Comparison of ENCODE assay signal across 9 cellular contexts in the genomic region with DNA sequence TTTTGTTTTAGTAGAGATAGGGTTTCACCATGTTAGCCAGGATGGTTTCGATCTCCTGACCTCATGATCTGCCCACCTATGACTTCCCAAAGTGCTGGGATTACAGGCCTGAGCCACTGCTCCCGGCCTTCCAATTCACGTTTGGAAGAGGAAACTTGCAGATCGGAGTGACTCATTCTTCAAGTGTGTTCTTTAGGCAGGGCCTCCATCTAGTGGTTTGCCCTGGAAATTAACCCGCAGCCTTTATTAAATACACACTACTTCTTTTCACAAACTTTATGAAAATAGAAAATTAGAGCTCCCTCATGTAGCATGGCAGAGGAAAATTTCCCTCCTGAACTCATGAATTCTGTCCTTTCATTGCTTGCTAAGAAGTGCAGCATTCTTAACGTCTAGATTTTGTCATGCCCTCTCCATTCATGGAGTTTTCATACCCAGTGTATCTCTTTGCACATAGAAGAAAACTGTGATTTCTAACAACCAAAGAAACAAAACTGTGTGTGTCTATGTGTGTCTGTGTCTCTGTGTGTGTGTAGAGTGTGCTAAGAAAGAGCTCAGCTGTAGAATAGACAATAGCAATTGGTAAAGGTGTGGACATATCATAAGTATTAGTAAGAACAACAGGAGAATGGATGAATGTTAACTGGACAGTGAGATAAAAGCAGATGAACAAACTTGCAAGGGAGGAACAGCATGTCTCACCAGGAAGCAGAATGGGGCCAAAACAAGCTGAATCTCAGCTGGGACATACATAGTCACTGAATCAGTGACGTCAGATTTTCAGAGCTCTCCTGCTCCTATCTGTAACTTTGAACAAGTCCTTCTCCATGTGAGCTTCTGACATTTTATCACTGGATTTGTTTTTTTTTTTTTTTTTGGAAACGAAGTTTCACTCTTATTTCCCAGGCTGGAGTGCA.
DNase-seq lines count a peak whose midpoint lies in the region; ATAC-seq and FAIRE-seq lines count a peak whose summit lies in the region.
"Had no signal": no experiment of that assay in that cellular context is flagged by ENCODE, and none has a peak within 500 bp of the region (broad histone marks: within the 10 kb centered on the region; RNA-seq: fewer than 3 reads in every experiment).

No MANE protein-coding gene starts in this region.

- no peak overlapping the region for H2BK120ac ChIP-seq in mesenchymal stem cell (ENCODE audit: low read depth, low read length)

- no peak overlapping the region for H3K27ac ChIP-seq in mesenchymal stem cell (ENCODE audit: low read length, poor library complexity, severe bottlenecking)

- H3K4me1 ChIP-seq in mesenchymal stem cell (ENCODE audit: control insufficient read depth, insufficient read depth, low read depth, low read length): no peaks in the 10 kb centered on the region

- no peak overlapping the region for H3K27ac Mint-ChIP-seq in T-helper 2 cell treated with Interferon-gamma antibody and Interleukin-4, amounts not matched to agents 5 μg/mL and 100 μg/mL, for 36 hours
- H3K27ac Mint-ChIP-seq: stimulated activated naive B cell treated with anti-CD40 and anti-IgM and Interleukin-4, amounts not matched to agents 10 μg/mL and 1 μg/mL and 100 μg/mL, for 72 hours had no signal

- no peaks in the 10 kb centered on the region for H3K4me1 Mint-ChIP-seq in T-helper 2 cell treated with Interferon-gamma antibody and Interleukin-4, amounts not matched to agents 5 μg/mL and 100 μg/mL, for 36 hours (ENCODE audit: low read depth)
- H3K4me1 Mint-ChIP-seq: stimulated activated naive B cell treated with anti-CD40 and anti-IgM and Interleukin-4, amounts not matched to agents 10 μg/mL and 1 μg/mL and 100 μg/mL, for 72 hours had no signal

- peak; percentile 72 for FAIRE-seq in endometrium (lab: Jason Lieb, UNC)

- no peak overlapping the region for H3K4me2 ChIP-seq in mesenchymal stem cell (ENCODE audit: low read length, poor library complexity, severe bottlenecking)

- H3K4me3 Mint-ChIP-seq in T-helper 2 cell treated with Interferon-gamma antibody and Interleukin-4, amounts not matched to agents 5 μg/mL and 100 μg/mL, for 36 hours: no peak overlapping the region
- H3K4me3 Mint-ChIP-seq: stimulated activated naive B cell treated with anti-CD40 and anti-IgM and Interleukin-4, amounts not matched to agents 10 μg/mL and 1 μg/mL and 100 μg/mL, for 72 hours had no signal

- H3K14ac ChIP-seq in mesenchymal stem cell (ENCODE audit: low read length in 2 of 2): no peak overlapping the region

- H3K79me1 ChIP-seq in mesenchymal stem cell (replicated peaks; ENCODE audit: low read length, poor library complexity, severe bottlenecking): no peaks in the 10 kb centered on the region

- peak overlapping the region in 1 of 2 experiments; percentile 40 for H3K23ac ChIP-seq in mesenchymal stem cell (ENCODE audit: low read length in 2 of 2)

- H2BK5ac ChIP-seq in mesenchymal stem cell (ENCODE audit: low read depth, low read length, poor library complexity, severe bottlenecking): no peak overlapping the region

- peak overlapping the region; percentile 66 for H3K9ac ChIP-seq in mesenchymal stem cell (ENCODE audit: low read length)

- no peak overlapping the region for H2BK12ac ChIP-seq in mesenchymal stem cell (ENCODE audit: low read length in 2 of 2)

- H3K36me3 ChIP-seq in mesenchymal stem cell (ENCODE audit: control insufficient read depth in 1 of 2, insufficient read depth in 2 of 2, low read depth in 1 of 2, low read length in 2 of 2): no peaks in the 10 kb centered on the region

- H3K9me3 Mint-ChIP-seq in T-helper 2 cell treated with Interferon-gamma antibody and Interleukin-4, amounts not matched to agents 5 μg/mL and 100 μg/mL, for 36 hours: no peaks in the 10 kb centered on the region
- H3K9me3 Mint-ChIP-seq: stimulated activated naive B cell treated with anti-CD40 and anti-IgM and Interleukin-4, amounts not matched to agents 10 μg/mL and 1 μg/mL and 100 μg/mL, for 72 hours had no signal

- no peak overlapping the region for H2AK5ac ChIP-seq in mesenchymal stem cell (ENCODE audit: low read length, severe bottlenecking)

- no peaks in the 10 kb centered on the region for H3K36me3 Mint-ChIP-seq in T-helper 2 cell treated with Interferon-gamma antibody and Interleukin-4, amounts not matched to agents 5 μg/mL and 100 μg/mL, for 36 hours (ENCODE audit: low read depth)
- H3K36me3 Mint-ChIP-seq: stimulated activated naive B cell treated with anti-CD40 and anti-IgM and Interleukin-4, amounts not matched to agents 10 μg/mL and 1 μg/mL and 100 μg/mL, for 72 hours had no signal

- H3K27me3 Mint-ChIP-seq in T-helper 2 cell treated with Interferon-gamma antibody and Interleukin-4, amounts not matched to agents 5 μg/mL and 100 μg/mL, for 36 hours (ENCODE audit: low read depth): no peaks in the 10 kb centered on the region

- DNase-seq in Daoy (ENCODE audit: low read depth) (peak; percentile 68), LHCN-M2 (ENCODE audit: low read depth) (peak; percentile 73), RPMI8226 (peak; percentile 19), mesenchymal stem cell (peak; percentile 78), activated gamma-delta T cell (lab: John Stamatoyannopoulos, UW) (no peak)
- DNase-seq in T-helper 2 cell treated with Interferon-gamma antibody and Interleukin-4, amounts not matched to agents 5 μg/mL and 100 μg/mL, for 36 hours (ENCODE audit: low spot score): no peak
- DNase-seq: stimulated activated naive B cell treated with anti-CD40 and anti-IgM and Interleukin-4, amounts not matched to agents 10 μg/mL and 1 μg/mL and 100 μg/mL, for 72 hours had no signal

- H3K4me3 ChIP-seq in mesenchymal stem cell (ENCODE audit: insufficient read depth in 1 of 2, low read depth in 1 of 2, low read length in 2 of 2): no peak overlapping the region

- no peaks in the 10 kb centered on the region for H3K27me3 ChIP-seq in mesenchymal stem cell (ENCODE audit: control insufficient read depth in 1 of 2, insufficient read depth in 1 of 2, low read length in 2 of 2)

- 26% methylated on average over 7 of the region's 8 CpGs for WGBS in mesenchymal stem cell

- H3K9me3 ChIP-seq in mesenchymal stem cell (ENCODE audit: control insufficient read depth, low read length): no peaks in the 10 kb centered on the region

- no peak overlapping the region for H2BK15ac ChIP-seq in mesenchymal stem cell (ENCODE audit: low read depth, poor library complexity, severe bottlenecking)

- H3K18ac ChIP-seq in mesenchymal stem cell (ENCODE audit: low read depth in 1 of 2, low read length in 2 of 2): no peak overlapping the region

- H2AFZ ChIP-seq in mesenchymal stem cell (ENCODE audit: low read depth, low read length): no peak overlapping the region

- ATAC-seq in GM21447 (IDR thresholded peaks at IDR 0.05; ENCODE audit: unreplicated experiment): peak; percentile 63

- no peak overlapping the region for H4K8ac ChIP-seq in mesenchymal stem cell (ENCODE audit: low read length)

- no peak overlapping the region for H3K4ac ChIP-seq in mesenchymal stem cell (ENCODE audit: low read depth in 1 of 2, low read length in 2 of 2)

- H4K91ac ChIP-seq in mesenchymal stem cell (ENCODE audit: low read length): no peak overlapping the region

Comparison
In these comparisons a context has a peak if more than half of its experiments do, and no peak if none do; other contexts are left out.
1. DNase-seq: peak in Daoy (single experiment), LHCN-M2 (single experiment), RPMI8226 (single experiment) and mesenchymal stem cell (single experiment); none in activated gamma-delta T cell (single experiment) and T-helper 2 cell treated with Interferon-gamma antibody and Interleukin-4, amounts not matched to agents 5 μg/mL and 100 μg/mL, for 36 hours (single experiment).